18 cellular contexts compared by ENCODE assay signal in the genomic region with DNA sequence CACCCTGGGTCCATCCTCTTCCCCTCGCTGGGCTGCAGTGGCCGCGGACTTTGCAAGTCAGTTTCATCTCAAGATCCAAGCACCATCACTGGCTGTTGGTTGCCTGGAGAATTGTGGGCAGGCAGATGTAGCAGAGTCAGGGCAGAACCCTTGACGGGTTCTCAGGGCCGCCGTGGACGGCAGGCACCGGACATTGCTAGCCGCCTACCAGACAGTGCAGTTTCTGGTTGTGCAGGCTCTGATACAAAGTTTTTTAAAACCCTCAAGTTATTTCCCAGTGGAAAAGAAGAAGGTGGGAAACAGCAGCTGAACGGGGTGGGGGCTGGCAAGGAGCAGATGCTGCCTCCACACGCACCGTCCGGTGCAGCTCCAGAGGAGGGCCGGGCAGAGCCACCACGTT. TPM values are rescaled to one million over a fixed set of nuclear protein-coding genes. Genes with fewer than 3 reads are reported as not detected.
DNase-seq lines count a peak whose midpoint lies in the region; ATAC-seq and TF ChIP-seq lines count a peak whose summit lies in the region.
"Had no signal": no experiment of that assay in that cellular context is flagged by ENCODE, and none has a peak within 500 bp of the region (broad histone marks: within the 10 kb centered on the region; RNA-seq: fewer than 3 reads in every experiment).

No MANE protein-coding gene starts in this region.

- no peaks in the 10 kb centered on the region for H3K9me2 ChIP-seq in PC-3 (replicated peaks; ENCODE audit: low read length)

- peaks cover 27% of the 10 kb centered on the region for H3K4me1 ChIP-seq in PC-3 (ENCODE audit: insufficient read depth, low read length)
- H3K4me1 ChIP-seq in heart right ventricle = peaks cover 20 to 76% (median 55%) of the 10 kb centered on the region in 9 donors

- BruUV-seq in PC-3 (replicated peaks; lab: Mats Ljungman, UMichigan) = no TSS peak

- no peak overlapping the region for H3K4me3 Mint-ChIP-seq in natural killer cell
- H3K4me3 Mint-ChIP-seq in natural killer cell treated with Interleukin-12 subunit alpha and Interleukin-12 subunit beta and Interleukin-15 and Interleukin-18, amount 100 ng/mL, for 72 hours = no peak overlapping the region
- no peak overlapping the region for H3K4me3 Mint-ChIP-seq in stimulated activated memory B cell treated with anti-CD40 and anti-IgM and Interleukin-4, amounts not matched to agents 10 μg/mL and 1 μg/mL and 100 μg/mL, for 72 hours
- H3K4me3 Mint-ChIP-seq in activated naive CD4-positive, alpha-beta T cell treated with anti-CD3 and anti-CD28 coated beads for 36 hours = no peak overlapping the region
- H3K4me3 Mint-ChIP-seq: activated T-helper 1 cell treated with anti-CD3 and anti-CD28 coated beads, Interleukin-12 subunit alpha, Interleukin-12 subunit beta, Interleukin-2, Interleukin-4 antibody, amounts not matched to agents 30 ng/mL and 10 ng/mL and 1 ng/mL, durations not matched to agents 14 hours and 24 hours and 36 hours had no signal

- no peaks in the 10 kb centered on the region for H3K36me3 Mint-ChIP-seq in natural killer cell
- H3K36me3 Mint-ChIP-seq in natural killer cell treated with Interleukin-12 subunit alpha and Interleukin-12 subunit beta and Interleukin-15 and Interleukin-18, amount 100 ng/mL, for 72 hours = no peaks in the 10 kb centered on the region
- H3K36me3 Mint-ChIP-seq in stimulated activated memory B cell treated with anti-CD40 and anti-IgM and Interleukin-4, amounts not matched to agents 10 μg/mL and 1 μg/mL and 100 μg/mL, for 72 hours = no peaks in the 10 kb centered on the region
- H3K36me3 Mint-ChIP-seq in activated naive CD4-positive, alpha-beta T cell treated with anti-CD3 and anti-CD28 coated beads for 36 hours (ENCODE audit: low read depth) = no peaks in the 10 kb centered on the region

- intact Hi-C loops in natural killer cell (cut with micrococcal nuclease) = loop anchor here (5.0 to 10.0 kb wide), 2 partner anchors 97 to 355 kb away; a partner anchor contains a TSS
- intact Hi-C loops in PC-3 (cut with micrococcal nuclease) = loop anchor here (5.0 kb wide), 1 partner anchor 97 kb away; a partner anchor contains a TSS
- intact Hi-C loops in heart right ventricle (cut with DNase I) = loop anchor here in 5 of 10 donors (5.0 to 10.0 kb wide), 5 partner anchors 58 to 215 kb away; a partner anchor contains a TSS
- intact Hi-C loops in activated naive CD4-positive, alpha-beta T cell treated with anti-CD3 and anti-CD28 coated beads for 36 hours (cut with micrococcal nuclease) = loop anchor here (5.0 kb wide), 1 partner anchor 232 kb away; a partner anchor contains a TSS

- CTCF ChIA-PET in PC-3 (lab: Charles Lee) = interaction anchor here (0.7 to 1.0 kb wide), 2 partner anchors 14 to 111 kb away, joined by 3 to 4 read pairs; no protein-coding TSS in a partner anchor
- CTCF ChIA-PET in activated naive CD4-positive, alpha-beta T cell treated with anti-CD3 and anti-CD28 coated beads for 36 hours (lab: Charles Lee) = no interaction called here

- peaks cover 0 to 3% of the 10 kb centered on the region in 2 donors for H3K27me3 Mint-ChIP-seq in natural killer cell (ENCODE audit: low read depth in 2 of 2)
- no peaks in the 10 kb centered on the region for H3K27me3 Mint-ChIP-seq in natural killer cell treated with Interleukin-12 subunit alpha and Interleukin-12 subunit beta and Interleukin-15 and Interleukin-18, amount 100 ng/mL, for 72 hours
- no peaks in the 10 kb centered on the region for H3K27me3 Mint-ChIP-seq in stimulated activated memory B cell treated with anti-CD40 and anti-IgM and Interleukin-4, amounts not matched to agents 10 μg/mL and 1 μg/mL and 100 μg/mL, for 72 hours
- no peaks in the 10 kb centered on the region for H3K27me3 Mint-ChIP-seq in activated naive CD4-positive, alpha-beta T cell treated with anti-CD3 and anti-CD28 coated beads for 36 hours (ENCODE audit: low read depth)
- H3K27me3 Mint-ChIP-seq: naive thymus-derived CD4-positive, alpha-beta T cell had no signal

- no peak for ATAC-seq in natural killer cell
- ATAC-seq in natural killer cell treated with Interleukin-12 subunit alpha and Interleukin-12 subunit beta and Interleukin-15 and Interleukin-18, amount 100 ng/mL, for 72 hours = no peak
- ATAC-seq in PC-3 = no peak
- no peak for ATAC-seq in heart right ventricle
- no peak for ATAC-seq in stimulated activated memory B cell treated with anti-CD40 and anti-IgM and Interleukin-4, amounts not matched to agents 10 μg/mL and 1 μg/mL and 100 μg/mL, for 72 hours
- ATAC-seq: GM12878; naive thymus-derived CD4-positive, alpha-beta T cell had no signal

- H3K4me3 ChIP-seq in PC-3 (ENCODE audit: low read length) (peak overlapping the region; percentile 43; the same call in 1 of the 2 replicates), heart right ventricle (peak overlapping the region in 4 of 10 donors; percentile 17 to 100 (median 96))
- H3K4me3 ChIP-seq: colonic mucosa, GM12878 had no signal

- H3K9ac ChIP-seq in PC-3 (ENCODE audit: low read length) = no peak overlapping the region
- H3K9ac ChIP-seq: KMS-11 had no signal

- peaks cover 17% of the 10 kb centered on the region for H4K20me1 ChIP-seq in PC-3 (ENCODE audit: low read length)

- DNase-seq in natural killer cell = no peak
- DNase-seq in natural killer cell treated with Interleukin-12 subunit alpha and Interleukin-12 subunit beta and Interleukin-15 and Interleukin-18, amount 100 ng/mL, for 72 hours (ENCODE audit: low spot score) = no peak
- DNase-seq in PC-3 = no peak
- no peak for DNase-seq in heart right ventricle
- no peak for DNase-seq in CD1c-positive myeloid dendritic cell (ENCODE audit: extremely low spot score)
- DNase-seq in amniotic stem cell (lab: John Stamatoyannopoulos, UW) = no peak
- no peak for DNase-seq in activated naive CD4-positive, alpha-beta T cell treated with anti-CD3 and anti-CD28 coated beads for 36 hours
- DNase-seq: colonic mucosa; naive thymus-derived CD4-positive, alpha-beta T cell; NCI-H226; NCI-H748 treated with DMSO at 0.1 percent for 48 hours; SHP77; stimulated activated CD4-positive, alpha-beta T cell treated with anti-CD3 and anti-CD28 coated beads, Interleukin-1b, Interleukin-23, amount 100 ng/mL, for 48 hours had no signal

- H3F3A ChIP-seq in PC-3 (ENCODE audit: low read length, unreplicated experiment) = peaks cover 4% of the 10 kb centered on the region

- H3K9me3 Mint-ChIP-seq in natural killer cell = no peaks in the 10 kb centered on the region
- no peaks in the 10 kb centered on the region for H3K9me3 Mint-ChIP-seq in natural killer cell treated with Interleukin-12 subunit alpha and Interleukin-12 subunit beta and Interleukin-15 and Interleukin-18, amount 100 ng/mL, for 72 hours
- H3K9me3 Mint-ChIP-seq in stimulated activated memory B cell treated with anti-CD40 and anti-IgM and Interleukin-4, amounts not matched to agents 10 μg/mL and 1 μg/mL and 100 μg/mL, for 72 hours = no peaks in the 10 kb centered on the region
- no peaks in the 10 kb centered on the region for H3K9me3 Mint-ChIP-seq in activated naive CD4-positive, alpha-beta T cell treated with anti-CD3 and anti-CD28 coated beads for 36 hours
- H3K9me3 Mint-ChIP-seq: activated T-helper 1 cell treated with anti-CD3 and anti-CD28 coated beads, Interleukin-12 subunit alpha, Interleukin-12 subunit beta, Interleukin-2, Interleukin-4 antibody, amounts not matched to agents 30 ng/mL and 10 ng/mL and 1 ng/mL, durations not matched to agents 14 hours and 24 hours and 36 hours had no signal

- POLR2A ChIA-PET in PC-3 (lab: Charles Lee; ENCODE audit: unreplicated experiment) = interaction anchor here (0.6 to 1.5 kb wide), 3 partner anchors 31 to 33 kb away, joined by 3 to 4 read pairs (median 4); a partner anchor contains a TSS

- no peak overlapping the region for H2AFZ ChIP-seq in PC-3 (ENCODE audit: low read length)

- peaks cover 77% of the 10 kb centered on the region for H3K79me2 ChIP-seq in PC-3 (ENCODE audit: low read length)

- peak overlapping the region; percentile 14 to 86 for H3K27ac Mint-ChIP-seq in natural killer cell
- no peak overlapping the region for H3K27ac Mint-ChIP-seq in natural killer cell treated with Interleukin-12 subunit alpha and Interleukin-12 subunit beta and Interleukin-15 and Interleukin-18, amount 100 ng/mL, for 72 hours
- peak overlapping the region; percentile 20 for H3K27ac Mint-ChIP-seq in stimulated activated memory B cell treated with anti-CD40 and anti-IgM and Interleukin-4, amounts not matched to agents 10 μg/mL and 1 μg/mL and 100 μg/mL, for 72 hours
- H3K27ac Mint-ChIP-seq in activated naive CD4-positive, alpha-beta T cell treated with anti-CD3 and anti-CD28 coated beads for 36 hours = no peak overlapping the region
- H3K27ac Mint-ChIP-seq: activated T-helper 1 cell treated with anti-CD3 and anti-CD28 coated beads, Interleukin-12 subunit alpha, Interleukin-12 subunit beta, Interleukin-2, Interleukin-4 antibody, amounts not matched to agents 30 ng/mL and 10 ng/mL and 1 ng/mL, durations not matched to agents 14 hours and 24 hours and 36 hours had no signal

- H3K9me3 ChIP-seq in PC-3 (ENCODE audit: low read length) = no peaks in the 10 kb centered on the region
- no peaks in the 10 kb centered on the region for H3K9me3 ChIP-seq in heart right ventricle
- H3K9me3 ChIP-seq: colonic mucosa had no signal

- no peak for TF ChIP-seq CTCF in natural killer cell (IDR thresholded peaks at IDR 0.05)
- no peak for TF ChIP-seq CTCF in PC-3 (conservative IDR thresholded peaks at IDR 0.05; ENCODE audit: low read depth, low read length)
- no peak for TF ChIP-seq CTCF in heart right ventricle (IDR thresholded peaks at IDR 0.05)

- H3K27ac ChIP-seq in PC-3 (ENCODE audit: low read length) (0 out of 2 replicates have a peak overlapping the region, but pooled peaks have one; percentile 13), heart right ventricle (peak overlapping the region in 6 of 10 donors; percentile 13 to 98 (median 94))
- H3K27ac ChIP-seq: colonic mucosa, KMS-11 had no signal

- H3K27me3 ChIP-seq in PC-3 (ENCODE audit: low read length) (no peaks in the 10 kb centered on the region), heart right ventricle (no peaks in the 10 kb centered on the region)
- H3K27me3 ChIP-seq: brain microvascular endothelial cell, colonic mucosa had no signal

- peak overlapping the region; percentile 85 for H3K4me2 ChIP-seq in PC-3 (ENCODE audit: low read length)

- WGBS in heart right ventricle, 2 donors = 73 to 77% methylated on average over 15 of the region's 15 CpGs

- H3K36me3 ChIP-seq in PC-3 (ENCODE audit: low read depth, low read length) = no peaks in the 10 kb centered on the region
- H3K36me3 ChIP-seq in heart right ventricle = peaks cover 0 to 9% (median 0%) of the 10 kb centered on the region in 9 donors
- H3K36me3 ChIP-seq: brain microvascular endothelial cell, colonic mucosa had no signal

- H3K4me1 Mint-ChIP-seq in natural killer cell = peaks cover 38 to 48% of the 10 kb centered on the region in 2 donors
- H3K4me1 Mint-ChIP-seq in natural killer cell treated with Interleukin-12 subunit alpha and Interleukin-12 subunit beta and Interleukin-15 and Interleukin-18, amount 100 ng/mL, for 72 hours (ENCODE audit: low read depth in 2 of 2) = peaks cover 25 to 27% of the 10 kb centered on the region in 2 donors
- H3K4me1 Mint-ChIP-seq in stimulated activated memory B cell treated with anti-CD40 and anti-IgM and Interleukin-4, amounts not matched to agents 10 μg/mL and 1 μg/mL and 100 μg/mL, for 72 hours = peaks cover 63% of the 10 kb centered on the region
- peaks cover 42% of the 10 kb centered on the region for H3K4me1 Mint-ChIP-seq in activated naive CD4-positive, alpha-beta T cell treated with anti-CD3 and anti-CD28 coated beads for 36 hours (ENCODE audit: low read depth)

RNA-seq across cellular contexts. Expression of a gene that starts 3.4 kb away (rescaled TPM):
- total RNA-seq in natural killer cell (100 to 1,000 TPM; 272 to 291 (median 285) TPM), PC-3 (2014; rRNA removed) (41.1 and 59.7 TPM in 2 replicates), heart right ventricle (10 to 100 TPM; 61.3 to 96.0 (median 71.7) TPM)
- 100 to 1,000 TPM in 1 of 2 donors, 10 to 100 TPM in 1; 92.8 to 132 TPM for total RNA-seq in natural killer cell treated with Interleukin-12 subunit alpha and Interleukin-12 subunit beta and Interleukin-15 and Interleukin-18, amount 100 ng/mL, for 72 hours
- 100 to 1,000 TPM in 1 of 2 donors, 10 to 100 TPM in 1; 31.2 to 126 TPM for polyA plus RNA-seq in heart right ventricle
- 10 to 100 TPM; 46.5 to 50.7 TPM for total RNA-seq in activated naive CD4-positive, alpha-beta T cell treated with anti-CD3 and anti-CD28 coated beads for 36 hours

RNA-seq across cellular contexts. Expression of a gene that starts 31.3 kb away (rescaled TPM):
- 10 to 100 TPM; 12.2 to 28.4 (median 14.2) TPM for total RNA-seq in natural killer cell
- 10 to 100 TPM; 56.1 to 61.1 TPM for total RNA-seq in natural killer cell treated with Interleukin-12 subunit alpha and Interleukin-12 subunit beta and Interleukin-15 and Interleukin-18, amount 100 ng/mL, for 72 hours
- 85.2 and 86.5 TPM in 2 replicates for total RNA-seq in PC-3 (2014; rRNA removed)
- total RNA-seq in heart right ventricle = 10 to 100 TPM; 20.2 to 57.5 (median 32.2) TPM
- polyA plus RNA-seq in heart right ventricle = 10 to 100 TPM; 10.0 to 38.1 TPM
- total RNA-seq in activated naive CD4-positive, alpha-beta T cell treated with anti-CD3 and anti-CD28 coated beads for 36 hours = 10 to 100 TPM; 54.0 to 69.4 TPM

Comparison
In these comparisons a context has a peak if more than half of its experiments do, and no peak if none do; other contexts are left out.
1. H3K27ac Mint-ChIP-seq: peak in natural killer cell (2 of 2) and stimulated activated memory B cell treated with anti-CD40 and anti-IgM and Interleukin-4, amounts not matched to agents 10 μg/mL and 1 μg/mL and 100 μg/mL, for 72 hours (single experiment); none in natural killer cell treated with Interleukin-12 subunit alpha and Interleukin-12 subunit beta and Interleukin-15 and Interleukin-18, amount 100 ng/mL, for 72 hours (0 of 2) and activated naive CD4-positive, alpha-beta T cell treated with anti-CD3 and anti-CD28 coated beads for 36 hours (single experiment).